Comparison of ENCODE assay signal across 17 cellular contexts in the genomic region with DNA sequence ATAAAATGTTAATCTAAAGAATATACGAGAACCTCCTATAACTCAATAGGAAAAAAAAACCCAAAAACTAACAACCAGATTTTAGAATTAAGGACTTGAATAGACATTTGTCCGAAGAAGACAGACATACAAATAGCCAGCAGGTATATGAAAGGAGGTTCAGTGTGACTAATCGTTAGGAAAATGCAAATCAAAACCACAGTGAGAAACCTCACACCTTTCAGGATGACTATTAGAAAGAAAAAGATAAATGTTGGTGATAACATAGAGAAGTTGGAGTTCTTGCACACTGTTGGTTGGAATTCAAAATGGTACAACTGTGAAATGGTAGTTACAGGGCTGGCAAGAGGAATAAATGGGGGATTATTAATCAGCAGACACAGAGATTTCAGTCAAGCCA.
A peak's percentile ranks its signal among the peaks of the same experiment; 100 is the strongest.
DNase-seq lines count a peak whose midpoint lies in the region; ATAC-seq lines count a peak whose summit lies in the region.
"Had no signal": no experiment of that assay in that cellular context is flagged by ENCODE, and none has a peak within 500 bp of the region (broad histone marks: within the 10 kb centered on the region; RNA-seq: fewer than 3 reads in every experiment).

No MANE protein-coding gene starts in this region.

- peak; percentile 37 to 45 for ATAC-seq in activated T-cell treated with anti-CD3 and anti-CD28 coated beads, Interleukin-2, amount 50 U/mL, for 72 hours (replicated peaks in 1 of 2)
- ATAC-seq in GM19452 (IDR thresholded peaks at IDR 0.05; ENCODE audit: unreplicated experiment) (peak; percentile 53), HG03354 (IDR thresholded peaks at IDR 0.05; ENCODE audit: poor library complexity, severe bottlenecking, unreplicated experiment) (peak; percentile 51)
- ATAC-seq in stimulated activated naive B cell treated with anti-CD40 and anti-IgM and Interleukin-4, amounts not matched to agents 10 μg/mL and 1 μg/mL and 100 μg/mL, for 72 hours (replicated peaks): peak; percentile 44 to 64
- ATAC-seq: HCT116 had no signal

- H3K4me3 ChIP-seq in trophoblast cell (ENCODE audit: low read depth, low read length) (no peak overlapping the region), mesendoderm (ENCODE audit: low read length) (no peak overlapping the region)
- H3K4me3 ChIP-seq: BLaER1 treated with 17β-estradiol and CSF1 and Interleukin-3, amounts not matched to agents 10 nM and 100 nM; SJCRH30 had no signal

- H3K4ac ChIP-seq in trophoblast cell (ENCODE audit: low read depth, low read length) (no peak overlapping the region), mesendoderm (ENCODE audit: low read depth, low read length) (no peak overlapping the region)

- H3K79me2 ChIP-seq in trophoblast cell (ENCODE audit: control insufficient read depth, insufficient read depth, low read length, poor library complexity) (no peaks in the 10 kb centered on the region), mesendoderm (ENCODE audit: control insufficient read depth, insufficient read depth, low read length) (no peaks in the 10 kb centered on the region)

- peaks cover 8% of the 10 kb centered on the region for H3K4me1 Mint-ChIP-seq in activated T-cell treated with anti-CD3 and anti-CD28 coated beads, Interleukin-2, amount 50 U/mL, for 72 hours (ENCODE audit: low read depth)
- no peaks in the 10 kb centered on the region for H3K4me1 Mint-ChIP-seq in stimulated activated naive B cell treated with anti-CD40 and anti-IgM and Interleukin-4, amounts not matched to agents 10 μg/mL and 1 μg/mL and 100 μg/mL, for 72 hours

- no peak overlapping the region for H3K14ac ChIP-seq in trophoblast cell (ENCODE audit: low read length)

- H3K27ac ChIP-seq in trophoblast cell (ENCODE audit: low read depth, low read length) (no peak overlapping the region), mesendoderm (ENCODE audit: low read depth, low read length) (no peak overlapping the region)
- H3K27ac ChIP-seq: BLaER1 treated with 17β-estradiol and CSF1 and Interleukin-3, amounts not matched to agents 10 nM and 100 nM; SJCRH30 had no signal

- H2BK5ac ChIP-seq in trophoblast cell (ENCODE audit: low read depth, low read length, poor library complexity) (no peak overlapping the region), mesendoderm (ENCODE audit: low read length) (no peak overlapping the region)

- H3K27me3 ChIP-seq in trophoblast cell (ENCODE audit: insufficient read depth, low read length): no peaks in the 10 kb centered on the region
- H3K27me3 ChIP-seq in mesendoderm (ENCODE audit: insufficient read depth, low read length, poor library complexity): no peaks in the 10 kb centered on the region
- H3K27me3 ChIP-seq: BLaER1 treated with 17β-estradiol and CSF1 and Interleukin-3, amounts not matched to agents 10 nM and 100 nM; SJCRH30 had no signal

- H3K4me2 ChIP-seq in trophoblast cell (ENCODE audit: low read length) (no peak overlapping the region), mesendoderm (ENCODE audit: low read length) (no peak overlapping the region)
- H3K4me2 ChIP-seq: BLaER1 treated with 17β-estradiol and CSF1 and Interleukin-3, amounts not matched to agents 10 nM and 100 nM had no signal

- no peak overlapping the region for H4K5ac ChIP-seq in mesendoderm (ENCODE audit: low read length)

- H3K18ac ChIP-seq in trophoblast cell (ENCODE audit: low read length) (no peak overlapping the region), mesendoderm (ENCODE audit: low read length) (no peak overlapping the region)

- H3K79me1 ChIP-seq in trophoblast cell (ENCODE audit: low read length) (no peaks in the 10 kb centered on the region), mesendoderm (ENCODE audit: low read length) (no peaks in the 10 kb centered on the region)

- H3K27me3 Mint-ChIP-seq in activated T-cell treated with anti-CD3 and anti-CD28 coated beads, Interleukin-2, amount 50 U/mL, for 72 hours (ENCODE audit: low read depth): no peaks in the 10 kb centered on the region
- peaks cover 0 to 7% of the 10 kb centered on the region in 2 donors for H3K27me3 Mint-ChIP-seq in stimulated activated naive B cell treated with anti-CD40 and anti-IgM and Interleukin-4, amounts not matched to agents 10 μg/mL and 1 μg/mL and 100 μg/mL, for 72 hours

- no peak overlapping the region for H2BK12ac ChIP-seq in trophoblast cell (ENCODE audit: low read length)

- H3K9ac ChIP-seq in trophoblast cell (ENCODE audit: low read length): no peak overlapping the region
- no peak overlapping the region for H3K9ac ChIP-seq in mesendoderm (ENCODE audit: low read length)
- H3K9ac ChIP-seq: BLaER1 treated with 17β-estradiol and CSF1 and Interleukin-3, amounts not matched to agents 10 nM and 100 nM had no signal

- H3K4me3 Mint-ChIP-seq in activated T-cell treated with anti-CD3 and anti-CD28 coated beads, Interleukin-2, amount 50 U/mL, for 72 hours: no peak overlapping the region
- H3K4me3 Mint-ChIP-seq in stimulated activated naive B cell treated with anti-CD40 and anti-IgM and Interleukin-4, amounts not matched to agents 10 μg/mL and 1 μg/mL and 100 μg/mL, for 72 hours: no peak overlapping the region

- DNase-seq in activated T-cell treated with anti-CD3 and anti-CD28 coated beads, Interleukin-2, amount 50 U/mL, for 72 hours: no peak
- no peak for DNase-seq in activated T-cell treated with anti-CD3 and anti-CD28 coated beads for 4 hours
- no peak for DNase-seq in stimulated activated naive B cell treated with anti-CD40 and anti-IgM and Interleukin-4, amounts not matched to agents 10 μg/mL and 1 μg/mL and 100 μg/mL, for 72 hours
- no peak for DNase-seq in trophoblast cell
- DNase-seq in UCSD-AML1 (lab: John Stamatoyannopoulos, UW; ENCODE audit: unreplicated experiment): no peak
- no peak for DNase-seq in mesendoderm
- DNase-seq: 8988T, DMS153, EL, NCI-H226, NCI-H526, RPMI8226, SJCRH30 had no signal

- H3K4me1 ChIP-seq in trophoblast cell (ENCODE audit: control insufficient read depth in 1 of 2, insufficient read depth in 2 of 2, low read length in 2 of 2) (no peaks in the 10 kb centered on the region), mesendoderm (ENCODE audit: control insufficient read depth, low read depth, low read length) (no peaks in the 10 kb centered on the region)
- H3K4me1 ChIP-seq: BLaER1 treated with 17β-estradiol and CSF1 and Interleukin-3, amounts not matched to agents 10 nM and 100 nM; SJCRH30 had no signal

- H4K91ac ChIP-seq in trophoblast cell (ENCODE audit: low read depth, low read length): no peak overlapping the region

- no CpG with 5 or more reads among the region's 3 CpGs for WGBS in trophoblast cell (ENCODE audit: extremely low coverage, insufficient coverage, insufficient read length)
- WGBS in mesendoderm (ENCODE audit: extremely low coverage, insufficient coverage, low lambda C conversion rate): no CpG with 5 or more reads among the region's 3 CpGs

- H3K56ac ChIP-seq in mesendoderm (ENCODE audit: low read length): no peak overlapping the region

- H2AFZ ChIP-seq in trophoblast cell (ENCODE audit: insufficient read depth, low read length, poor library complexity): no peak overlapping the region

- H4K8ac ChIP-seq in trophoblast cell (ENCODE audit: low read depth, low read length) (no peak overlapping the region), mesendoderm (ENCODE audit: low read depth, low read length) (no peak overlapping the region)

- peaks cover 0 to 4% of the 10 kb centered on the region in 2 donors for H3K9me3 Mint-ChIP-seq in activated T-cell treated with anti-CD3 and anti-CD28 coated beads, Interleukin-2, amount 50 U/mL, for 72 hours
- peaks cover 2% of the 10 kb centered on the region in 2 donors for H3K9me3 Mint-ChIP-seq in stimulated activated naive B cell treated with anti-CD40 and anti-IgM and Interleukin-4, amounts not matched to agents 10 μg/mL and 1 μg/mL and 100 μg/mL, for 72 hours

- H3K23ac ChIP-seq in trophoblast cell (ENCODE audit: low read length) (no peak overlapping the region), mesendoderm (ENCODE audit: low read length) (no peak overlapping the region)

- no peak overlapping the region for H2BK15ac ChIP-seq in mesendoderm (replicated peaks; ENCODE audit: low read depth)

- H3K36me3 Mint-ChIP-seq in activated T-cell treated with anti-CD3 and anti-CD28 coated beads, Interleukin-2, amount 50 U/mL, for 72 hours (ENCODE audit: insufficient read depth in 2 of 2): no peaks in the 10 kb centered on the region
- H3K36me3 Mint-ChIP-seq in stimulated activated naive B cell treated with anti-CD40 and anti-IgM and Interleukin-4, amounts not matched to agents 10 μg/mL and 1 μg/mL and 100 μg/mL, for 72 hours: no peaks in the 10 kb centered on the region

- no peak overlapping the region for H2BK120ac ChIP-seq in trophoblast cell (ENCODE audit: insufficient read depth, low read length, poor library complexity)
- H2BK120ac ChIP-seq in mesendoderm (ENCODE audit: low read depth, low read length): no peak overlapping the region

- H3K36me3 ChIP-seq in trophoblast cell (ENCODE audit: control insufficient read depth in 1 of 2, insufficient read depth in 2 of 2, low read length in 2 of 2) (no peaks in the 10 kb centered on the region), mesendoderm (ENCODE audit: control insufficient read depth, insufficient read depth, low read length) (no peaks in the 10 kb centered on the region)
- H3K36me3 ChIP-seq: BLaER1 treated with 17β-estradiol and CSF1 and Interleukin-3, amounts not matched to agents 10 nM and 100 nM; SJCRH30 had no signal

- no peak overlapping the region for H4K12ac ChIP-seq in trophoblast cell (ENCODE audit: low read depth, low read length)

- no peak overlapping the region for H2AK5ac ChIP-seq in trophoblast cell (ENCODE audit: low read length)
- no peak overlapping the region for H2AK5ac ChIP-seq in mesendoderm (ENCODE audit: low read length)

- H3K27ac Mint-ChIP-seq in activated T-cell treated with anti-CD3 and anti-CD28 coated beads, Interleukin-2, amount 50 U/mL, for 72 hours: no peak overlapping the region
- H3K27ac Mint-ChIP-seq in stimulated activated naive B cell treated with anti-CD40 and anti-IgM and Interleukin-4, amounts not matched to agents 10 μg/mL and 1 μg/mL and 100 μg/mL, for 72 hours: no peak overlapping the region

- H3K9me3 ChIP-seq in trophoblast cell (ENCODE audit: insufficient read depth, low read depth, low read length): no peaks in the 10 kb centered on the region
- H3K9me3 ChIP-seq: BLaER1 treated with 17β-estradiol and CSF1 and Interleukin-3, amounts not matched to agents 10 nM and 100 nM; SJCRH30 had no signal
